8 cellular contexts compared by ENCODE assay signal in genomic region chr20:20052074-20052970, GRCh38. TPM values are rescaled to one million over a fixed set of nuclear protein-coding genes. Genes with fewer than 3 reads are reported as not detected.
DNase-seq lines count a peak whose midpoint lies in the region; ATAC-seq and TF ChIP-seq lines count a peak whose summit lies in the region.

CFAP61 (plus strand) TSS chr20:20052532; CDS start chr20:20056654, 4,122 bp downstream.
CRNKL1 (minus strand) TSS chr20:20052466; CDS start chr20:20052342, 124 bp downstream.

- DNase-seq in DMS153 treated with DMSO at 0.1 percent for 48 hours (lab: John Stamatoyannopoulos, UW; ENCODE audit: unreplicated experiment) = peak; percentile 94
- peak; percentile 96 for DNase-seq in OCI-M2 (lab: John Stamatoyannopoulos, UW; ENCODE audit: unreplicated experiment)
- peak; percentile 98 for DNase-seq in activated T-cell treated with anti-CD3 and anti-CD28 coated beads, Interleukin-2, amount 50 U/mL, for 24 hours
- DNase-seq in epithelial cell of proximal tubule (ENCODE audit: low read depth) = peak; percentile 72
- peak; percentile 97 to 99 (median 98) for DNase-seq in mucosa of descending colon
- peak; percentile 95 to 97 for DNase-seq in stimulated activated CD8-positive, alpha-beta memory T cell treated with anti-CD3 and anti-CD28 coated beads, Interleukin-4, amount 100 ng/mL, for 1 hour (ENCODE audit: low read depth in 2 of 2, low spot score in 1 of 2)

- peaks cover 47% of the 10 kb centered on the region for H3K36me3 Mint-ChIP-seq in activated T-cell treated with anti-CD3 and anti-CD28 coated beads, Interleukin-2, amount 50 U/mL, for 24 hours (ENCODE audit: low read depth)

- no peak for TF ChIP-seq EP300 in Ishikawa (IDR thresholded peaks at IDR 0.05; ENCODE audit: borderline replicate concordance)

- TF ChIP-seq CTCF in epithelial cell of proximal tubule (conservative IDR thresholded peaks at IDR 0.05; ENCODE audit: low read depth, low read length) (no peak), mucosa of descending colon (IDR thresholded peaks at IDR 0.05) (no peak)

- peaks cover 27% of the 10 kb centered on the region for H3K4me1 Mint-ChIP-seq in activated T-cell treated with anti-CD3 and anti-CD28 coated beads, Interleukin-2, amount 50 U/mL, for 24 hours (ENCODE audit: low read depth)

- peak within 1 kb of the TSS; percentile 98 for H3K27ac Mint-ChIP-seq in activated T-cell treated with anti-CD3 and anti-CD28 coated beads, Interleukin-2, amount 50 U/mL, for 24 hours

- H3K36me3 ChIP-seq in mucosa of descending colon (ENCODE audit: low read depth) = no peaks in the 10 kb centered on the region

- H3K4me1 ChIP-seq in mucosa of descending colon (ENCODE audit: low read depth) = peaks cover 12% of the 10 kb centered on the region

- ATAC-seq in GM21619 (IDR thresholded peaks at IDR 0.05; ENCODE audit: unreplicated experiment) (peak; percentile 92), mucosa of descending colon (peak; percentile 99)

- H3K9me3 ChIP-seq in mucosa of descending colon = no peaks in the 10 kb centered on the region

- H3K4me3 ChIP-seq in epithelial cell of proximal tubule (ENCODE audit: low read depth, low read length) (peak within 1 kb of the TSS; percentile 92), mucosa of descending colon (peak within 1 kb of the TSS; percentile 91)

- H3K9me3 Mint-ChIP-seq in activated T-cell treated with anti-CD3 and anti-CD28 coated beads, Interleukin-2, amount 50 U/mL, for 24 hours = no peaks in the 10 kb centered on the region

- H3K4me3 Mint-ChIP-seq in activated T-cell treated with anti-CD3 and anti-CD28 coated beads, Interleukin-2, amount 50 U/mL, for 24 hours = peak within 1 kb of the TSS; percentile 99

- TF ChIP-seq RAD21 in Ishikawa (IDR thresholded peaks at IDR 0.05; ENCODE audit: low read depth) = no peak

- intact Hi-C loops in mucosa of descending colon (cut with DNase I, micrococcal nuclease) = no loop called here

- peaks cover 7% of the 10 kb centered on the region for H3K27me3 Mint-ChIP-seq in activated T-cell treated with anti-CD3 and anti-CD28 coated beads, Interleukin-2, amount 50 U/mL, for 24 hours

TF ChIP-seq in Ishikawa, 13 proteins besides CTCF, POLR2A, EP300 and RAD21:
- TF ChIP-seq EGR1 (IDR thresholded peaks at IDR 0.05) = peak; percentile 25; the same call in 1 of the 2 replicates
- no peak for TF ChIP-seq TEAD4 (IDR thresholded peaks at IDR 0.05)
- 0 out of 2 replicates have a peak, but pooled peaks have one; percentile 45 for TF ChIP-seq CREB1 (IDR thresholded peaks at IDR 0.05; ENCODE audit: low read depth)
- peak; percentile 71 for TF ChIP-seq YY1 (IDR thresholded peaks at IDR 0.05; ENCODE audit: low read depth)
- TF ChIP-seq NFIC (IDR thresholded peaks at IDR 0.05) = no peak
- TF ChIP-seq MAX (IDR thresholded peaks at IDR 0.05) = peak; percentile 89
- 0 out of 2 replicates have a peak, but pooled peaks have one; percentile 10 for TF ChIP-seq TCF12 (IDR thresholded peaks at IDR 0.05; ENCODE audit: low read depth)
- no peak for TF ChIP-seq CEBPB (IDR thresholded peaks at IDR 0.05)

RNA-seq across cellular contexts. Expression of gene CFAP61, which starts in this region (rescaled TPM):
- total RNA-seq in epithelial cell of proximal tubule (not detected in 2 replicates), mucosa of descending colon (under 1 TPM in 2 of 3 donors, not detected in 1; 0.35 to 0.79 TPM)

RNA-seq across cellular contexts. Expression of gene CRNKL1, which starts in this region (rescaled TPM):
- 15.8 and 18.7 TPM in 2 replicates for total RNA-seq in epithelial cell of proximal tubule
- 10 to 100 TPM; 18.2 to 25.1 (median 21.7) TPM for total RNA-seq in mucosa of descending colon

Comparison
In these comparisons a context has a peak if more than half of its experiments do, and no peak if none do; other contexts are left out.
1. Peak in every context shown above with its lines: DNase-seq, ATAC-seq and H3K4me3 ChIP-seq.